36 cellular contexts compared by ENCODE assay signal in genomic region chr7:1727079-1727478, GRCh38. TPM values are rescaled to one million over a fixed set of nuclear protein-coding genes. Genes with fewer than 3 reads are reported as not detected.
"Had no signal": no experiment of that assay in that cellular context is flagged by ENCODE, and none has a peak within 500 bp of the region (broad histone marks: within the 10 kb centered on the region; RNA-seq: fewer than 3 reads in every experiment).

No MANE protein-coding gene starts in this region.

- H3K27me3 ChIP-seq: body of pancreas, brain microvascular endothelial cell had no signal

- ATAC-seq: activated CD4-positive, alpha-beta T cell treated with anti-CD3 and anti-CD28 coated beads for 36 hours; activated CD4-positive, CD25-positive, alpha-beta regulatory T cell treated with anti-CD3 and anti-CD28 coated beads, Interleukin-2, amount 50 U/mL, for 24 hours; activated CD8-positive, alpha-beta memory T cell treated with anti-CD3 and anti-CD28 coated beads, Interleukin-2, amount 10 ng/mL, durations not matched to agents 7 days and 5 days; activated CD8-positive, alpha-beta T cell treated with anti-CD3 and anti-CD28 coated beads, Interleukin-2, amount 10 ng/mL, durations not matched to agents 7 days and 5 days; activated naive CD8-positive, alpha-beta T cell treated with anti-CD3 and anti-CD28 coated beads, Interleukin-2, amount 50 U/mL, for 24 hours; body of pancreas; WTC11 had no signal

- H3K27ac ChIP-seq: body of pancreas, brain microvascular endothelial cell, breast epithelium, VCaP had no signal

- H3K36me3 ChIP-seq: brain microvascular endothelial cell, breast epithelium had no signal

- H3K9me3 Mint-ChIP-seq: activated CD4-positive, alpha-beta T cell treated with anti-CD3 and anti-CD28 coated beads, Interleukin-2, amount 10 ng/mL, durations not matched to agents 7 days and 5 days; activated naive CD4-positive, alpha-beta T cell treated with anti-CD3 and anti-CD28 coated beads, Interleukin-2, amount 50 U/mL, for 24 hours; activated naive CD8-positive, alpha-beta T cell treated with anti-CD3 and anti-CD28 coated beads, Interleukin-2, amount 50 U/mL, for 24 hours; activated T-cell treated with anti-CD3 and anti-CD28 coated beads, Interleukin-2, amount 50 U/mL, for 24 hours; activated T-helper 2 cell treated with anti-CD3 and anti-CD28 coated beads, Interferon-gamma antibody, Interleukin-2, Interleukin-4, amounts not matched to agents 10 μg/mL and 5 μg/mL and 100 μg/mL, durations not matched to agents 14 hours and 24 hours and 36 hours; T-helper 2 cell treated with Interferon-gamma antibody and Interleukin-4, amounts not matched to agents 5 μg/mL and 100 μg/mL, for 36 hours had no signal

- H3K36me3 Mint-ChIP-seq: activated CD8-positive, alpha-beta memory T cell treated with anti-CD3 and anti-CD28 coated beads, Interleukin-2, amount 10 ng/mL, durations not matched to agents 7 days and 5 days; activated naive CD4-positive, alpha-beta T cell treated with anti-CD3 and anti-CD28 coated beads, Interleukin-2, amount 10 ng/mL, durations not matched to agents 7 days and 5 days; activated naive CD4-positive, alpha-beta T cell treated with anti-CD3 and anti-CD28 coated beads, Interleukin-2, amount 50 U/mL, for 24 hours; activated naive CD8-positive, alpha-beta T cell; activated naive CD8-positive, alpha-beta T cell treated with anti-CD3 and anti-CD28 coated beads, Interleukin-2, amount 10 ng/mL, durations not matched to agents 7 days and 5 days had no signal

- DNase-seq: activated CD4-positive, alpha-beta memory T cell treated with anti-CD3 and anti-CD28 coated beads, Interleukin-2, amount 10 ng/mL, durations not matched to agents 7 days and 5 days; activated CD4-positive, alpha-beta T cell treated with anti-CD3 and anti-CD28 coated beads for 1 hour; activated CD4-positive, alpha-beta T cell treated with anti-CD3 and anti-CD28 coated beads for 36 hours; activated CD4-positive, alpha-beta T cell treated with anti-CD3 and anti-CD28 coated beads for 48 hours; activated CD4-positive, alpha-beta T cell treated with anti-CD3 and anti-CD28 coated beads, Interleukin-2, amount 10 ng/mL, durations not matched to agents 7 days and 5 days; activated CD4-positive, alpha-beta T cell treated with anti-CD3 and anti-CD28 coated beads, Interleukin-2, amount 50 U/mL, for 48 hours; activated CD4-positive, CD25-positive, alpha-beta regulatory T cell; activated CD8-positive, alpha-beta memory T cell treated with anti-CD3 and anti-CD28 coated beads for 24 hours; activated CD8-positive, alpha-beta memory T cell treated with anti-CD3 and anti-CD28 coated beads, Interleukin-2, amount 10 ng/mL, durations not matched to agents 7 days and 5 days; activated CD8-positive, alpha-beta memory T cell treated with anti-CD3 and anti-CD28 coated beads, Interleukin-2, amount 50 U/mL, for 48 hours; activated CD8-positive, alpha-beta T cell treated with anti-CD3 and anti-CD28 coated beads, Interleukin-2, amount 10 ng/mL, durations not matched to agents 7 days and 5 days; activated effector memory CD4-positive, alpha-beta T cell treated with Interleukin-2 at 50 U/mL for 16 hours; activated gamma-delta T cell; activated naive CD4-positive, alpha-beta T cell treated with anti-CD3 and anti-CD28 coated beads, Interleukin-2, amount 10 ng/mL, durations not matched to agents 7 days and 5 days; activated naive CD4-positive, alpha-beta T cell treated with Interleukin-2 at 50 U/mL for 16 hours; activated naive CD8-positive, alpha-beta T cell treated with anti-CD3 and anti-CD28 coated beads, Interleukin-2, amount 10 ng/mL, durations not matched to agents 7 days and 5 days; activated naive CD8-positive, alpha-beta T cell treated with anti-CD3 and anti-CD28 coated beads, Interleukin-2, amount 50 U/mL, for 24 hours; activated T-cell treated with anti-CD3 and anti-CD28 coated beads, Interleukin-2, amount 50 U/mL, for 24 hours; activated T-cell treated with anti-CD3 and anti-CD28 coated beads, Interleukin-2, amount 50 U/mL, for 48 hours; amygdala; anterior cingulate cortex; body of pancreas; brain microvascular endothelial cell; central memory CD4-positive, alpha-beta T cell; T-helper 1 cell; T-helper 2 cell; T-helper 9 cell had no signal

- H3K27ac Mint-ChIP-seq: activated CD4-positive, alpha-beta memory T cell treated with anti-CD3 and anti-CD28 coated beads, Interleukin-2, amount 10 ng/mL, durations not matched to agents 7 days and 5 days; activated CD4-positive, alpha-beta T cell treated with anti-CD3 and anti-CD28 coated beads for 36 hours; activated CD4-positive, alpha-beta T cell treated with anti-CD3 and anti-CD28 coated beads, Interleukin-2, amount 10 ng/mL, durations not matched to agents 7 days and 5 days; activated CD8-positive, alpha-beta memory T cell treated with anti-CD3 and anti-CD28 coated beads, Interleukin-2, amount 10 ng/mL, durations not matched to agents 7 days and 5 days; activated CD8-positive, alpha-beta T cell treated with anti-CD3 and anti-CD28 coated beads, Interleukin-2, amount 10 ng/mL, durations not matched to agents 7 days and 5 days; activated naive CD4-positive, alpha-beta T cell treated with anti-CD3 and anti-CD28 coated beads, Interleukin-2, amount 10 ng/mL, durations not matched to agents 7 days and 5 days; activated naive CD4-positive, alpha-beta T cell treated with anti-CD3 and anti-CD28 coated beads, Interleukin-2, amount 50 U/mL, for 24 hours; activated naive CD8-positive, alpha-beta T cell; activated naive CD8-positive, alpha-beta T cell treated with anti-CD3 and anti-CD28 coated beads, Interleukin-2, amount 10 ng/mL, durations not matched to agents 7 days and 5 days; activated naive CD8-positive, alpha-beta T cell treated with anti-CD3 and anti-CD28 coated beads, Interleukin-2, amount 50 U/mL, for 24 hours; activated T-cell treated with anti-CD3 and anti-CD28 coated beads, Interleukin-2, amount 50 U/mL, for 24 hours; activated T-helper 2 cell treated with anti-CD3 and anti-CD28 coated beads, Interferon-gamma antibody, Interleukin-2, Interleukin-4, amounts not matched to agents 10 μg/mL and 5 μg/mL and 100 μg/mL, durations not matched to agents 14 hours and 24 hours and 36 hours; T-helper 1 cell treated with Interleukin-12 subunit alpha and Interleukin-12 subunit beta and Interleukin-4 antibody, amounts not matched to agents 30 μg/mL and 1 μg/mL, for 36 hours; T-helper 2 cell treated with Interferon-gamma antibody and Interleukin-4, amounts not matched to agents 5 μg/mL and 100 μg/mL, for 36 hours; WTC11 had no signal

- H3K4me3 ChIP-seq: body of pancreas, breast epithelium had no signal

- H3K4me3 Mint-ChIP-seq: activated CD4-positive, alpha-beta memory T cell treated with anti-CD3 and anti-CD28 coated beads, Interleukin-2, amount 10 ng/mL, durations not matched to agents 7 days and 5 days; activated CD4-positive, alpha-beta T cell treated with anti-CD3 and anti-CD28 coated beads for 36 hours; activated CD4-positive, alpha-beta T cell treated with anti-CD3 and anti-CD28 coated beads, Interleukin-2, amount 10 ng/mL, durations not matched to agents 7 days and 5 days; activated CD8-positive, alpha-beta memory T cell treated with anti-CD3 and anti-CD28 coated beads, Interleukin-2, amount 10 ng/mL, durations not matched to agents 7 days and 5 days; activated CD8-positive, alpha-beta T cell treated with anti-CD3 and anti-CD28 coated beads, Interleukin-2, amount 10 ng/mL, durations not matched to agents 7 days and 5 days; activated naive CD4-positive, alpha-beta T cell treated with anti-CD3 and anti-CD28 coated beads, Interleukin-2, amount 10 ng/mL, durations not matched to agents 7 days and 5 days; activated naive CD4-positive, alpha-beta T cell treated with anti-CD3 and anti-CD28 coated beads, Interleukin-2, amount 50 U/mL, for 24 hours; activated naive CD8-positive, alpha-beta T cell; activated naive CD8-positive, alpha-beta T cell treated with anti-CD3 and anti-CD28 coated beads, Interleukin-2, amount 10 ng/mL, durations not matched to agents 7 days and 5 days; activated naive CD8-positive, alpha-beta T cell treated with anti-CD3 and anti-CD28 coated beads, Interleukin-2, amount 50 U/mL, for 24 hours; activated T-cell treated with anti-CD3 and anti-CD28 coated beads, Interleukin-2, amount 50 U/mL, for 24 hours; T-helper 1 cell treated with Interleukin-12 subunit alpha and Interleukin-12 subunit beta and Interleukin-4 antibody, amounts not matched to agents 30 μg/mL and 1 μg/mL, for 36 hours; T-helper 2 cell treated with Interferon-gamma antibody and Interleukin-4, amounts not matched to agents 5 μg/mL and 100 μg/mL, for 36 hours; WTC11 had no signal

- H3K27me3 Mint-ChIP-seq: activated CD4-positive, alpha-beta T cell treated with anti-CD3 and anti-CD28 coated beads, Interleukin-2, amount 10 ng/mL, durations not matched to agents 7 days and 5 days had no signal

- H3K4me1 ChIP-seq: breast epithelium had no signal

- H3K4me1 Mint-ChIP-seq: activated CD4-positive, alpha-beta T cell treated with anti-CD3 and anti-CD28 coated beads for 36 hours; activated CD4-positive, alpha-beta T cell treated with anti-CD3 and anti-CD28 coated beads, Interleukin-2, amount 10 ng/mL, durations not matched to agents 7 days and 5 days; activated naive CD4-positive, alpha-beta T cell treated with anti-CD3 and anti-CD28 coated beads, Interleukin-2, amount 10 ng/mL, durations not matched to agents 7 days and 5 days; activated naive CD4-positive, alpha-beta T cell treated with anti-CD3 and anti-CD28 coated beads, Interleukin-2, amount 50 U/mL, for 24 hours; activated naive CD8-positive, alpha-beta T cell treated with anti-CD3 and anti-CD28 coated beads, Interleukin-2, amount 10 ng/mL, durations not matched to agents 7 days and 5 days; activated naive CD8-positive, alpha-beta T cell treated with anti-CD3 and anti-CD28 coated beads, Interleukin-2, amount 50 U/mL, for 24 hours had no signal

RNA-seq across cellular contexts. Expression of gene ELFN1, which starts 57.0 kb away (rescaled TPM):
- total RNA-seq: activated CD8-positive, alpha-beta memory T cell treated with anti-CD3 and anti-CD28 coated beads, Interleukin-2, amount 10 ng/mL, durations not matched to agents 7 days and 5 days; activated CD8-positive, alpha-beta T cell treated with anti-CD3 and anti-CD28 coated beads, Interleukin-2, amount 10 ng/mL, durations not matched to agents 7 days and 5 days; activated naive CD8-positive, alpha-beta T cell treated with anti-CD3 and anti-CD28 coated beads, Interleukin-2, amount 10 ng/mL, durations not matched to agents 7 days and 5 days; activated T-helper 2 cell treated with anti-CD3 and anti-CD28 coated beads, Interferon-gamma antibody, Interleukin-2, Interleukin-4, amounts not matched to agents 10 μg/mL and 5 μg/mL and 100 μg/mL, durations not matched to agents 14 hours and 24 hours and 36 hours had no signal
